ENCODE assay signal across 8 cellular contexts in the genomic region with DNA sequence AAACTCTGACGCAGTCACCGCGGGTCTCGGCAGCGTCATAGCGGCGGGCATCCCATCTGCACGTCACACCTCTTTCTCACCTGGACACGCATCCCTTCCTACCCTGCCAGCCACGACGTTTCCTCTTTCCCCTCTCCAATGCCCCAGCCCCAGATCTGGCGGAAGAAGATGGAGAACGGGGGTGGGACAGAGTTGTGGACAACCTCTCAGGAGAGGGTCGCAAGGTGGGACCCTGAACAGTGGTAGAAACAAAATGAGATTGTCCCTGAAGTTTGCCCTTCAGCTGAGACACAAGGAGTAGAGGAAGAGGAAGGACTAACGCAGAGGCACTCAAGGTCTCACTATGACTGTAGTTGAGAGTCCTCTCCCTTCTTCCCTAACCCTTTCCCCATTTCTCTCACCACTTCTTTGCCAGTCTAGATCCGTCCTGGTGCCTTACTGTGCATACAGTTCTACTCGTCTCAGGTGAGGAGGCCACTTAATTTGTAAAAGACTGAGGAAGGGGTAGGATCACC. TPM values are rescaled to one million over a fixed set of nuclear protein-coding genes. Genes with fewer than 3 reads are reported as not detected.
DNase-seq lines count a peak whose midpoint lies in the region; ATAC-seq and TF ChIP-seq lines count a peak whose summit lies in the region.

No MANE protein-coding gene starts in this region.

- peaks cover 43% of the 10 kb centered on the region for H3K36me3 Mint-ChIP-seq in activated CD4-positive, alpha-beta memory T cell treated with anti-CD3 and anti-CD28 coated beads, Interleukin-2, amount 10 ng/mL, durations not matched to agents 7 days and 5 days (ENCODE audit: low read depth)
- peaks cover 36% of the 10 kb centered on the region for H3K36me3 Mint-ChIP-seq in stimulated activated memory B cell treated with anti-CD40 and anti-IgM and Interleukin-4, amounts not matched to agents 10 μg/mL and 1 μg/mL and 100 μg/mL, for 72 hours

- H3K27me3 ChIP-seq in SK-N-SH (ENCODE audit: insufficient read depth) = no peaks in the 10 kb centered on the region

- H3F3A ChIP-seq in SK-N-SH (replicated peaks; ENCODE audit: insufficient read depth) = peaks cover 4% of the 10 kb centered on the region

- H3K9me3 Mint-ChIP-seq in activated CD4-positive, alpha-beta memory T cell treated with anti-CD3 and anti-CD28 coated beads, Interleukin-2, amount 10 ng/mL, durations not matched to agents 7 days and 5 days = no peaks in the 10 kb centered on the region
- no peaks in the 10 kb centered on the region for H3K9me3 Mint-ChIP-seq in stimulated activated memory B cell treated with anti-CD40 and anti-IgM and Interleukin-4, amounts not matched to agents 10 μg/mL and 1 μg/mL and 100 μg/mL, for 72 hours

- peaks cover 6 to 7% of the 10 kb centered on the region in 2 experiments; a peak in 2 of 4 replicates for H3K4me1 ChIP-seq in SK-N-SH (ENCODE audit: control insufficient read depth in 1 of 2, insufficient read depth in 2 of 2, low read depth in 1 of 2, low read length in 1 of 2)

- no peak; the same call in none of the 3 replicates for ATAC-seq in SK-N-SH treated with all-trans-retinoic acid at 6 μM for 48 hours
- no peak for ATAC-seq in stimulated activated memory B cell treated with anti-CD40 and anti-IgM and Interleukin-4, amounts not matched to agents 10 μg/mL and 1 μg/mL and 100 μg/mL, for 72 hours

- peaks cover 27% of the 10 kb centered on the region for H4K20me1 ChIP-seq in SK-N-SH (ENCODE audit: insufficient read depth)

- peak overlapping the region; percentile 94; the same call in 1 of the 2 replicates for H2AFZ ChIP-seq in SK-N-SH (ENCODE audit: low read depth)

- peaks cover 24 to 31% of the 10 kb centered on the region in 2 experiments for H3K36me3 ChIP-seq in SK-N-SH (replicated peaks in 1 of 2; ENCODE audit: control insufficient read depth in 1 of 2, insufficient read depth in 2 of 2, low read length in 1 of 2)

- no peaks in the 10 kb centered on the region for H3K9me2 ChIP-seq in SK-N-SH

- TF ChIP-seq CTCF in SK-N-SH (IDR thresholded peaks at IDR 0.05) = no peak

- peak overlapping the region; percentile 89 to 98 for H3K27ac ChIP-seq in SK-N-SH (ENCODE audit: low read depth in 2 of 2, low read length in 1 of 2)

- H3K9me3 ChIP-seq in SK-N-SH = no peaks in the 10 kb centered on the region

- TF ChIP-seq EP300 in SK-N-SH (IDR thresholded peaks at IDR 0.05; ENCODE audit: borderline replicate concordance in 1 of 2, low read depth in 1 of 2, low read length in 1 of 2) = no peak

- H3K27me3 Mint-ChIP-seq in activated CD4-positive, alpha-beta memory T cell treated with anti-CD3 and anti-CD28 coated beads, Interleukin-2, amount 10 ng/mL, durations not matched to agents 7 days and 5 days = no peaks in the 10 kb centered on the region
- no peaks in the 10 kb centered on the region for H3K27me3 Mint-ChIP-seq in stimulated activated memory B cell treated with anti-CD40 and anti-IgM and Interleukin-4, amounts not matched to agents 10 μg/mL and 1 μg/mL and 100 μg/mL, for 72 hours

- CTCF ChIA-PET in SK-N-SH (lab: Yijun Ruan, JAX) = interaction anchor here (0.9 to 2.0 kb wide), 2 partner anchors 31 to 108 kb away, joined by 3 to 19 read pairs; no protein-coding TSS in a partner anchor
- CTCF ChIA-PET in activated CD4-positive, alpha-beta memory T cell treated with anti-CD3 and anti-CD28 coated beads, Interleukin-2, amount 10 ng/mL, durations not matched to agents 7 days and 5 days (lab: Charles Lee) = interaction anchor here (1.1 kb wide), 1 partner anchor 111 kb away, joined by 3 read pairs; no protein-coding TSS in a partner anchor

- no peak for DNase-seq in SK-N-SH
- DNase-seq in activated CD4-positive, alpha-beta memory T cell treated with anti-CD3 and anti-CD28 coated beads, Interleukin-2, amount 10 ng/mL, durations not matched to agents 7 days and 5 days = no peak
- no peak for DNase-seq in EL
- DNase-seq in HT-29 (ENCODE audit: low spot score) = no peak
- no peak for DNase-seq in central memory CD4-positive, alpha-beta T cell

- H3K27ac Mint-ChIP-seq in activated CD4-positive, alpha-beta memory T cell treated with anti-CD3 and anti-CD28 coated beads, Interleukin-2, amount 10 ng/mL, durations not matched to agents 7 days and 5 days = peak overlapping the region; percentile 86
- H3K27ac Mint-ChIP-seq in stimulated activated memory B cell treated with anti-CD40 and anti-IgM and Interleukin-4, amounts not matched to agents 10 μg/mL and 1 μg/mL and 100 μg/mL, for 72 hours = peak overlapping the region; percentile 93

- H3K4me3 Mint-ChIP-seq in activated CD4-positive, alpha-beta memory T cell treated with anti-CD3 and anti-CD28 coated beads, Interleukin-2, amount 10 ng/mL, durations not matched to agents 7 days and 5 days = peak overlapping the region; percentile 92
- peak overlapping the region; percentile 88 for H3K4me3 Mint-ChIP-seq in stimulated activated memory B cell treated with anti-CD40 and anti-IgM and Interleukin-4, amounts not matched to agents 10 μg/mL and 1 μg/mL and 100 μg/mL, for 72 hours

- H3K4me2 ChIP-seq in SK-N-SH = peak overlapping the region; percentile 87

- peaks cover 52% of the 10 kb centered on the region for H3K4me1 Mint-ChIP-seq in activated CD4-positive, alpha-beta memory T cell treated with anti-CD3 and anti-CD28 coated beads, Interleukin-2, amount 10 ng/mL, durations not matched to agents 7 days and 5 days
- H3K4me1 Mint-ChIP-seq in stimulated activated memory B cell treated with anti-CD40 and anti-IgM and Interleukin-4, amounts not matched to agents 10 μg/mL and 1 μg/mL and 100 μg/mL, for 72 hours = peaks cover 47% of the 10 kb centered on the region

- POLR2A ChIA-PET in SK-N-SH (lab: Yijun Ruan, JAX) = interaction anchor here (1.3 to 2.3 kb wide), 3 partner anchors 12 to 114 kb away, joined by 5 to 10 read pairs (median 5); a partner anchor contains a TSS
- POLR2A ChIA-PET in activated CD4-positive, alpha-beta memory T cell treated with anti-CD3 and anti-CD28 coated beads, Interleukin-2, amount 10 ng/mL, durations not matched to agents 7 days and 5 days (lab: Charles Lee) = interaction anchor here (0.7 to 4.0 kb wide), 11 partner anchors 12 to 393 kb away, joined by 3 to 49 read pairs (median 5); a partner anchor contains a TSS

- H3K4me3 ChIP-seq in SK-N-SH (ENCODE audit: low read depth in 2 of 2, low read length in 1 of 2) (peak overlapping the region; percentile 77 to 96), iPS-11a (ENCODE audit: low read depth, low read length) (peak overlapping the region; percentile 71)

- no peak for TF ChIP-seq RAD21 in SK-N-SH (IDR thresholded peaks at IDR 0.05; ENCODE audit: low read length)

- 2% methylated on average over 17 of the region's 17 CpGs for WGBS in SK-N-SH (ENCODE audit: low lambda C conversion rate)

- H3K9ac ChIP-seq in SK-N-SH = peak overlapping the region; percentile 89

- peaks cover 44% of the 10 kb centered on the region for H3K79me2 ChIP-seq in SK-N-SH (ENCODE audit: insufficient read depth)

TF ChIP-seq in SK-N-SH, 30 proteins besides CTCF, POLR2A, EP300 and RAD21:
- TF ChIP-seq YY1 (IDR thresholded peaks at IDR 0.05; ENCODE audit: low read depth) (peak; percentile 59; the same call in 1 of the 2 replicates), CHD2 (IDR thresholded peaks at IDR 0.05; ENCODE audit: low read length, partially characterized antibody) (no peak), ELF1 (IDR thresholded peaks at IDR 0.05) (no peak)
- TF ChIP-seq, protein P1, sequence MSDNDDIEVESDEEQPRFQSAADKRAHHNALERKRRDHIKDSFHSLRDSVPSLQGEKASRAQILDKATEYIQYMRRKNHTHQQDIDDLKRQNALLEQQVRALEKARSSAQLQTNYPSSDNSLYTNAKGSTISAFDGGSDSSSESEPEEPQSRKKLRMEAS (IDR thresholded peaks at IDR 0.05; ENCODE audit: low read depth) = no peak

TF ChIP-seq in SK-N-SH treated with all-trans-retinoic acid at 6 μM for 48 hours, 23 proteins besides CTCF, POLR2A, EP300 and RAD21 (continues in another document):
- no peak for TF ChIP-seq SNAI2 (CRISPR knock-in tag; IDR thresholded peaks at IDR 0.05)
- TF ChIP-seq GLIS3 (CRISPR knock-in tag; IDR thresholded peaks at IDR 0.05) = no peak
- no peak for TF ChIP-seq OSR1 (CRISPR knock-in tag; IDR thresholded peaks at IDR 0.05)
- TF ChIP-seq TOX (CRISPR knock-in tag; IDR thresholded peaks at IDR 0.05; ENCODE audit: borderline replicate concordance) = no peak
- TF ChIP-seq, protein P2, sequence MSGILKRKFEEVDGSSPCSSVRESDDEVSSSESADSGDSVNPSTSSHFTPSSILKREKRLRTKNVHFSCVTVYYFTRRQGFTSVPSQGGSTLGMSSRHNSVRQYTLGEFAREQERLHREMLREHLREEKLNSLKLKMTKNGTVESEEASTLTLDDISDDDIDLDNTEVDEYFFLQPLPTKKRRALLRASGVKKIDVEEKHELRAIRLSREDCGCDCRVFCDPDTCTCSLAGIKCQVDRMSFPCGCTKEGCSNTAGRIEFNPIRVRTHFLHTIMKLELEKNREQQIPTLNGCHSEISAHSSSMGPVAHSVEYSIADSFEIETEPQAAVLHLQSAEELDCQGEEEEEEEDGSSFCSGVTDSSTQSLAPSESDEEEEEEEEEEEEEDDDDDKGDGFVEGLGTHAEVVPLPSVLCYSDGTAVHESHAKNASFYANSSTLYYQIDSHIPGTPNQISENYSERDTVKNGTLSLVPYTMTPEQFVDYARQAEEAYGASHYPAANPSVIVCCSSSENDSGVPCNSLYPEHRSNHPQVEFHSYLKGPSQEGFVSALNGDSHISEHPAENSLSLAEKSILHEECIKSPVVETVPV (CRISPR knock-in tag; IDR thresholded peaks at IDR 0.05) = no peak
- no peak for TF ChIP-seq CSDC2 (CRISPR knock-in tag; IDR thresholded peaks at IDR 0.05)
- TF ChIP-seq ZNF70 (CRISPR knock-in tag; IDR thresholded peaks at IDR 0.05) = no peak

RNA-seq across cellular contexts. Expression of a gene that starts 0.6 kb away (rescaled TPM):
- polyA plus RNA-seq in SK-N-SH (2012; rRNA removed) = 6.5 and 7.4 TPM in 2 replicates
- 5.5 and 5.9 TPM in 2 replicates for polyA plus RNA-seq in SK-N-SH (2012; cell fraction: cytosol; rRNA removed)
- polyA plus RNA-seq in SK-N-SH (2012; cell fraction: nucleus; rRNA removed) = 18.5 and 22.9 TPM in 2 replicates
- total RNA-seq in activated CD4-positive, alpha-beta memory T cell treated with anti-CD3 and anti-CD28 coated beads, Interleukin-2, amount 10 ng/mL, durations not matched to agents 7 days and 5 days = 10 to 100 TPM; 15.1 to 15.6 TPM
- total RNA-seq in HT-29 (2014; rRNA removed; shearing (Covaris generic)) = 13.6 and 15.0 TPM in 2 replicates

RNA-seq across cellular contexts. Expression of a gene that starts 17.7 kb away (rescaled TPM):
- 68.8 and 108 TPM in 2 replicates for polyA plus RNA-seq in SK-N-SH (2012; rRNA removed)
- polyA plus RNA-seq in SK-N-SH (2012; cell fraction: cytosol; rRNA removed) = 40.2 and 60.4 TPM in 2 replicates
- 108 and 202 TPM in 2 replicates for polyA plus RNA-seq in SK-N-SH (2012; cell fraction: nucleus; rRNA removed)
- total RNA-seq in activated CD4-positive, alpha-beta memory T cell treated with anti-CD3 and anti-CD28 coated beads, Interleukin-2, amount 10 ng/mL, durations not matched to agents 7 days and 5 days = 10 to 100 TPM; 34.2 to 35.7 TPM
- total RNA-seq in HT-29 (2014; rRNA removed; shearing (Covaris generic)) = 111 and 121 TPM in 2 replicates
